In the genomic region with DNA sequence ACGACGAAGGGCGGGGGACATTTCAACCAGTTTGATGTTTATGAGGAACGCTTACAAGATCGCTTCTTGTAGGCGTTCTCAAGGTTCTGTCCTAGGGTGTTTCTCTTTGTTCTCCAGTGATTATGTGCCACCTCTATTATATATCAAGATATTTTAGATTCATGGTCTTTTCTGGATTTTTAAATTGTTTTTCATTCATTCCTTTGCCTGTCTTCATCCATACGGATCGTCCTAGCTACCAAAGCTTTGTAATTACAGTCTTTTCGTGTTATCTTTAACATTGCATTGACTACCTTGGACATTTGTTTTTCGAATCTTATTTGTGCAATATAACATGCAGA, we compare ENCODE assay signal across 9 cellular contexts. TPM values are rescaled to one million over a fixed set of nuclear protein-coding genes. Genes with fewer than 3 reads are reported as not detected.
DNase-seq lines count a peak whose midpoint lies in the region; ATAC-seq, FAIRE-seq and TF ChIP-seq lines count a peak whose summit lies in the region.
"Had no signal": no experiment of that assay in that cellular context is flagged by ENCODE, and none has a peak within 500 bp of the region (broad histone marks: within the 10 kb centered on the region; RNA-seq: fewer than 3 reads in every experiment).

No MANE protein-coding gene starts in this region.

- H3K27ac ChIP-seq in RWPE1 (peak overlapping the region; percentile 84), endothelial cell of umbilical vein (ENCODE audit: insufficient read depth, low read depth, low read length) (no peak overlapping the region), psoas muscle (no peak overlapping the region)

- ATAC-seq in psoas muscle (no peak), GM21381 (IDR thresholded peaks at IDR 0.05; ENCODE audit: unreplicated experiment) (no peak)

- no TSS peak for BruUV-seq in endothelial cell of umbilical vein (replicated peaks; lab: Mats Ljungman, UMichigan)

- WGBS in psoas muscle, 3 donors, result 3 to 6% (median 3%) methylated on average over 10 of the region's 10 CpGs

- no peaks in the 10 kb centered on the region for H3K27me3 ChIP-seq in GM06990 (replicated peaks; ENCODE audit: control insufficient read depth, insufficient read depth, low read length)
- no peaks in the 10 kb centered on the region for H3K27me3 ChIP-seq in endothelial cell of umbilical vein (ENCODE audit: control insufficient read depth in 2 of 2, insufficient read depth in 2 of 2, low read length in 2 of 2)
- H3K27me3 ChIP-seq in psoas muscle (ENCODE audit: insufficient read depth in 3 of 3, low read length in 2 of 3), result no peaks in the 10 kb centered on the region

- TF ChIP-seq CTCF in GM06990 (IDR thresholded peaks at IDR 0.05; ENCODE audit: insufficient read depth, low read length, poor library complexity, severe bottlenecking) (no peak), RWPE1 (conservative IDR thresholded peaks at IDR 0.05; ENCODE audit: low read depth) (peak; percentile 59; the same call in 1 of the 2 replicates), endothelial cell of umbilical vein (IDR thresholded peaks at IDR 0.05; ENCODE audit: extremely low read depth in 1 of 2, insufficient read depth in 1 of 2, low read depth in 1 of 2, low read length in 2 of 2) (no peak), psoas muscle (IDR thresholded peaks at IDR 0.05) (no peak), GM10266 (IDR thresholded peaks at IDR 0.05; ENCODE audit: control insufficient read depth, insufficient read depth, low read depth, missing control alignments) (no peak)

- H3K36me3 ChIP-seq in GM06990 (ENCODE audit: control insufficient read depth, insufficient read depth, low read length) (no peaks in the 10 kb centered on the region), endothelial cell of umbilical vein (ENCODE audit: control insufficient read depth in 2 of 2, extremely low read depth in 1 of 2, insufficient read depth in 2 of 2, low read length in 2 of 2) (no peaks in the 10 kb centered on the region), psoas muscle (ENCODE audit: insufficient read depth in 1 of 2, low read depth in 1 of 2) (no peaks in the 10 kb centered on the region)

- H4K20me1 ChIP-seq in endothelial cell of umbilical vein (replicated peaks; ENCODE audit: control insufficient read depth, extremely low read depth, insufficient read depth, low read length), result peaks cover 4% of the 10 kb centered on the region

- peak overlapping the region; percentile 78 for H3K4me3 ChIP-seq in GM06990 (replicated peaks; ENCODE audit: low read depth, low read length)
- H3K4me3 ChIP-seq in endothelial cell of umbilical vein (replicated peaks in 1 of 3; ENCODE audit: insufficient read depth in 1 of 3, low read depth in 1 of 3, low read length in 3 of 3), result peak overlapping the region in 1 of 3 experiments; percentile 3
- H3K4me3 ChIP-seq in psoas muscle, result peak overlapping the region; percentile 92

- H3K9ac ChIP-seq in endothelial cell of umbilical vein (replicated peaks; ENCODE audit: extremely low read depth, insufficient read depth, low read length), result no peak overlapping the region

- H3K4me1 ChIP-seq in endothelial cell of umbilical vein (ENCODE audit: control insufficient read depth, extremely low read depth, insufficient read depth, low read length), result peaks cover 25% of the 10 kb centered on the region
- H3K4me1 ChIP-seq in psoas muscle, result peaks cover 21% of the 10 kb centered on the region

- TF ChIP-seq POLR2A in endothelial cell of umbilical vein (IDR thresholded peaks at IDR 0.05; ENCODE audit: low read depth, low read length), result no peak

- peak overlapping the region; percentile 32 for H2AFZ ChIP-seq in endothelial cell of umbilical vein (ENCODE audit: low read depth, low read length)

- DNase-seq in GM06990 (ENCODE audit: extremely low read depth, insufficient read length) (no peak), RWPE1 (ENCODE audit: low spot score) (no peak), endothelial cell of umbilical vein (ENCODE audit: low read depth, low spot score) (no peak), psoas muscle (no peak), GM10266 (ENCODE audit: extremely low spot score) (no peak), SW480 (ENCODE audit: low spot score) (no peak), retina (no peak)

- H3K79me2 ChIP-seq in endothelial cell of umbilical vein (ENCODE audit: control insufficient read depth, insufficient read depth, low read length), result peaks cover 11% of the 10 kb centered on the region

- CTCF ChIA-PET in RWPE1 (lab: Yijun Ruan, JAX), result interaction anchor here (0.6 to 1.5 kb wide), 3 partner anchors 43 to 100 kb away, joined by 3 to 5 read pairs (median 3); no protein-coding TSS in a partner anchor
- CTCF ChIA-PET in endothelial cell of umbilical vein (lab: Charles Lee), result interaction anchor here (1.0 to 2.1 kb wide), 4 partner anchors 10 to 100 kb away, joined by 3 to 8 read pairs (median 8); no protein-coding TSS in a partner anchor

- no peaks in the 10 kb centered on the region for H3K9me1 ChIP-seq in endothelial cell of umbilical vein (replicated peaks; ENCODE audit: control insufficient read depth, extremely low read depth, insufficient read depth, low read length)

- intact Hi-C loops in endothelial cell of umbilical vein (cut with micrococcal nuclease), result no loop called here
- intact Hi-C loops in psoas muscle (cut with DNase I), result no loop called here

- dilution Hi-C loops in endothelial cell of umbilical vein (cut with MboI; ENCODE audit: extremely low pct_ligation_motif_present, low sequenced_read_pairs), result no loop called here

- FAIRE-seq in endothelial cell of umbilical vein (lab: Jason Lieb, UNC), result no peak

- POLR2A ChIA-PET in RWPE1 (lab: Yijun Ruan, JAX; ENCODE audit: low non-redundant PET) (no interaction called here), endothelial cell of umbilical vein (lab: Charles Lee) (no interaction called here)

- H3K9me3 ChIP-seq in endothelial cell of umbilical vein (replicated peaks; ENCODE audit: control insufficient read depth, insufficient read depth, low read length) (no peaks in the 10 kb centered on the region), psoas muscle (no peaks in the 10 kb centered on the region)

- peak overlapping the region; percentile 5 for H3K4me2 ChIP-seq in endothelial cell of umbilical vein (ENCODE audit: insufficient read depth, low read length)

RNA-seq across cellular contexts. Expression of gene EID2, which starts 0.3 kb away (rescaled TPM):
- total RNA-seq in endothelial cell of umbilical vein, result 17.4 and 19.2 TPM in 2 replicates
- polyA plus RNA-seq in endothelial cell of umbilical vein, result 6.6 TPM in 2 replicates
- polyA plus RNA-seq in endothelial cell of umbilical vein (2011; cell fraction: cytosol; rRNA removed), result 8.4 and 8.6 TPM in 2 replicates
- 3.7 and 5.5 TPM in 2 replicates for polyA plus RNA-seq in endothelial cell of umbilical vein (2011; cell fraction: nucleus; rRNA removed)
- polyA plus RNA-seq in endothelial cell of umbilical vein (2012), result 18.9 and 20.8 TPM in 2 replicates
- polyA minus RNA-seq in endothelial cell of umbilical vein, result 4.0 and 5.4 TPM in 2 replicates
- 10.4 TPM for polyA minus RNA-seq in endothelial cell of umbilical vein (2011; cell fraction: cytosol; rRNA and poly(A)+ RNA removed)
- 2.3 and 3.3 TPM in 2 replicates for polyA minus RNA-seq in endothelial cell of umbilical vein (2011; cell fraction: nucleus; rRNA and poly(A)+ RNA removed)
- total RNA-seq in psoas muscle, result 10 to 100 TPM in 3 of 4 donors, 1 to 10 TPM in 1; 7.6 to 13.2 (median 10.8) TPM
- polyA plus RNA-seq in psoas muscle, result 10 to 100 TPM in 1 of 3 donors, 1 to 10 TPM in 2; 7.7 to 15.7 (median 9.3) TPM

RNA-seq across cellular contexts. Expression of gene EID2B, which starts 7.7 kb away (rescaled TPM):
- total RNA-seq in endothelial cell of umbilical vein (3.0 and 3.9 TPM in 2 replicates), psoas muscle (1 to 10 TPM in 3 of 4 donors, under 1 TPM in 1; 0.71 to 1.9 (median 1.7) TPM)
- polyA plus RNA-seq in endothelial cell of umbilical vein (1.6 and 1.7 TPM in 2 replicates), psoas muscle (1 to 10 TPM in 2 of 3 donors, under 1 TPM in 1; 0.83 to 9.0 (median 1.9) TPM)
- 2.1 and 6.0 TPM in 2 replicates for polyA plus RNA-seq in endothelial cell of umbilical vein (2011; cell fraction: cytosol; rRNA removed)
- polyA plus RNA-seq in endothelial cell of umbilical vein (2011; cell fraction: nucleus; rRNA removed), result 3.5 and 6.3 TPM in 2 replicates
- 2.5 and 4.0 TPM in 2 replicates for polyA plus RNA-seq in endothelial cell of umbilical vein (2012)
- polyA minus RNA-seq in endothelial cell of umbilical vein, result 1.5 and 2.6 TPM in 2 replicates
- polyA minus RNA-seq in endothelial cell of umbilical vein (2011; cell fraction: cytosol; rRNA and poly(A)+ RNA removed), result 1.8 TPM
- polyA minus RNA-seq in endothelial cell of umbilical vein (2011; cell fraction: nucleus; rRNA and poly(A)+ RNA removed), result 1.4 and 1.7 TPM in 2 replicates

RNA-seq across cellular contexts. Expression of gene SELENOV, which starts 25.4 kb away (rescaled TPM):
- total RNA-seq in endothelial cell of umbilical vein, result not detected in 2 replicates
- polyA plus RNA-seq in endothelial cell of umbilical vein, result not detected in 2 replicates
- not detected in 2 replicates for polyA plus RNA-seq in endothelial cell of umbilical vein (2011; cell fraction: cytosol; rRNA removed)
- not detected in 2 replicates for polyA plus RNA-seq in endothelial cell of umbilical vein (2011; cell fraction: nucleus; rRNA removed)
- not detected in 2 replicates for polyA plus RNA-seq in endothelial cell of umbilical vein (2012)
- not detected in 2 replicates for polyA minus RNA-seq in endothelial cell of umbilical vein
- not detected for polyA minus RNA-seq in endothelial cell of umbilical vein (2011; cell fraction: cytosol; rRNA and poly(A)+ RNA removed)
- not detected in 2 replicates for polyA minus RNA-seq in endothelial cell of umbilical vein (2011; cell fraction: nucleus; rRNA and poly(A)+ RNA removed)
- total RNA-seq in psoas muscle, result not detected
- polyA plus RNA-seq in psoas muscle, result not detected
- total RNA-seq: left cardiac atrium had no signal

RNA-seq across cellular contexts. Expression of gene DLL3, which starts 41.6 kb away (rescaled TPM):
- total RNA-seq in endothelial cell of umbilical vein (0.40 and 0.55 TPM in 2 replicates), psoas muscle (under 1 TPM in 1 of 4 donors, not detected in 3; 0.14 TPM)
- polyA plus RNA-seq in endothelial cell of umbilical vein (0.73 and 0.89 TPM in 2 replicates), psoas muscle (under 1 TPM in 1 of 3 donors, not detected in 2; 0.03 TPM)
- 0.41 and 0.42 TPM in 2 replicates for polyA plus RNA-seq in endothelial cell of umbilical vein (2011; cell fraction: cytosol; rRNA removed)
- polyA plus RNA-seq in endothelial cell of umbilical vein (2011; cell fraction: nucleus; rRNA removed), result 0.11 and 0.21 TPM in 2 replicates
- polyA plus RNA-seq in endothelial cell of umbilical vein (2012), result 0.87 and 1.3 TPM in 2 replicates
- polyA minus RNA-seq in endothelial cell of umbilical vein, result 0.17 and 0.22 TPM in 2 replicates
- polyA minus RNA-seq in endothelial cell of umbilical vein (2011; cell fraction: cytosol; rRNA and poly(A)+ RNA removed), result 0.41 TPM
- not detected in 2 replicates for polyA minus RNA-seq in endothelial cell of umbilical vein (2011; cell fraction: nucleus; rRNA and poly(A)+ RNA removed)
- total RNA-seq: left cardiac atrium had no signal

RNA-seq across cellular contexts. Expression of gene TIMM50, which starts 59.7 kb away (rescaled TPM):
- total RNA-seq in endothelial cell of umbilical vein (85.7 and 86.1 TPM in 2 replicates), psoas muscle (100 to 1,000 TPM in 1 of 4 donors, 10 to 100 TPM in 3; 70.5 to 105 (median 75.7) TPM)
- polyA plus RNA-seq in endothelial cell of umbilical vein (118 and 124 TPM in 2 replicates), psoas muscle (100 to 1,000 TPM in 1 of 3 donors, 10 to 100 TPM in 2; 86.1 to 189 (median 95.0) TPM)
- polyA plus RNA-seq in endothelial cell of umbilical vein (2011; cell fraction: cytosol; rRNA removed), result 87.9 and 99.0 TPM in 2 replicates
- polyA plus RNA-seq in endothelial cell of umbilical vein (2011; cell fraction: nucleus; rRNA removed), result 107 TPM in 2 replicates
- 117 and 118 TPM in 2 replicates for polyA plus RNA-seq in endothelial cell of umbilical vein (2012)
- 69.4 and 108 TPM in 2 replicates for polyA minus RNA-seq in endothelial cell of umbilical vein
- polyA minus RNA-seq in endothelial cell of umbilical vein (2011; cell fraction: cytosol; rRNA and poly(A)+ RNA removed), result 81.6 TPM
- polyA minus RNA-seq in endothelial cell of umbilical vein (2011; cell fraction: nucleus; rRNA and poly(A)+ RNA removed), result 38.4 and 40.2 TPM in 2 replicates
